ENCODE assay signal across 9 cellular contexts in genomic region chr11:95134491-95134890, GRCh38. TPM values are rescaled to one million over a fixed set of nuclear protein-coding genes. Genes with fewer than 3 reads are reported as not detected.
DNase-seq lines count a peak whose midpoint lies in the region; ATAC-seq and TF ChIP-seq lines count a peak whose summit lies in the region.
"Had no signal": no experiment of that assay in that cellular context is flagged by ENCODE, and none has a peak within 500 bp of the region (broad histone marks: within the 10 kb centered on the region; RNA-seq: fewer than 3 reads in every experiment).

No MANE protein-coding gene starts in this region.

- no peaks in the 10 kb centered on the region for H3F3A ChIP-seq in SK-N-SH (replicated peaks; ENCODE audit: insufficient read depth)

- H4K20me1 ChIP-seq in SK-N-SH (ENCODE audit: insufficient read depth), result no peaks in the 10 kb centered on the region

- peak overlapping the region; percentile 35 for H3K4me2 ChIP-seq in SK-N-SH

- H3K4me3 ChIP-seq in SK-N-SH (ENCODE audit: low read depth in 2 of 2, low read length in 1 of 2) (peak overlapping the region in 1 of 2 experiments; percentile 16; a peak in 1 of 4 replicates), skeletal muscle cell (ENCODE audit: low read depth, low read length) (no peak overlapping the region)

- CTCF ChIA-PET in SK-N-SH (lab: Yijun Ruan, JAX), result no interaction called here

- H2AFZ ChIP-seq in SK-N-SH (ENCODE audit: low read depth), result peak overlapping the region; percentile 12; the same call in 1 of the 2 replicates

- no peak for TF ChIP-seq RAD21 in SK-N-SH (IDR thresholded peaks at IDR 0.05; ENCODE audit: low read length)

- TF ChIP-seq CTCF in SK-N-SH (IDR thresholded peaks at IDR 0.05), result no peak

- peak; percentile 71 for DNase-seq in GM03348 (ENCODE audit: low spot score)
- no peak for DNase-seq in SK-N-SH
- DNase-seq in glomerular visceral epithelial cell (ENCODE audit: extremely low spot score), result peak; percentile 17
- peak; percentile 53 for DNase-seq in skeletal muscle cell (ENCODE audit: low read depth)
- DNase-seq in NCI-H526 treated with DMSO at 0.1 percent for 48 hours (lab: John Stamatoyannopoulos, UW), result no peak
- DNase-seq in NCI-H2107 (lab: John Stamatoyannopoulos, UW), result no peak
- DNase-seq in NCI-H187 treated with DMSO at 0.1 percent for 48 hours (lab: John Stamatoyannopoulos, UW), result no peak
- DNase-seq: kidney had no signal

- no peaks in the 10 kb centered on the region for H3K27me3 ChIP-seq in SK-N-SH (ENCODE audit: insufficient read depth)

- no peak for ATAC-seq in HG03108 (IDR thresholded peaks at IDR 0.05; ENCODE audit: unreplicated experiment)

- H3K36me3 ChIP-seq in SK-N-SH (replicated peaks in 1 of 2; ENCODE audit: control insufficient read depth in 1 of 2, insufficient read depth in 2 of 2, low read length in 1 of 2), result no peaks in the 10 kb centered on the region

- no peaks in the 10 kb centered on the region for H3K9me2 ChIP-seq in SK-N-SH

- peak overlapping the region; percentile 55 to 75 for H3K27ac ChIP-seq in SK-N-SH (ENCODE audit: low read depth in 2 of 2, low read length in 1 of 2)

- peaks cover 4 to 8% of the 10 kb centered on the region in 2 experiments; a peak in 3 of 4 replicates for H3K4me1 ChIP-seq in SK-N-SH (ENCODE audit: control insufficient read depth in 1 of 2, insufficient read depth in 2 of 2, low read depth in 1 of 2, low read length in 1 of 2)

- H3K79me2 ChIP-seq in SK-N-SH (ENCODE audit: insufficient read depth), result no peaks in the 10 kb centered on the region

- peak in 1 of 2 experiments; percentile 44; a peak in 1 of 4 replicates for TF ChIP-seq EP300 in SK-N-SH (IDR thresholded peaks at IDR 0.05; ENCODE audit: borderline replicate concordance in 1 of 2, low read depth in 1 of 2, low read length in 1 of 2)

- 21% methylated on average over 5 of the region's 5 CpGs for WGBS in SK-N-SH (ENCODE audit: low lambda C conversion rate)

- H3K9ac ChIP-seq in SK-N-SH, result no peak overlapping the region

- POLR2A ChIA-PET in SK-N-SH (lab: Yijun Ruan, JAX), result no interaction called here

- H3K9me3 ChIP-seq in SK-N-SH, result no peaks in the 10 kb centered on the region

TF ChIP-seq in SK-N-SH, 30 proteins besides CTCF, POLR2A, EP300 and RAD21:
- TF ChIP-seq EZH2phosphoT487 (IDR thresholded peaks at IDR 0.05; ENCODE audit: borderline replicate concordance, low read depth) (no peak), TAF1 (IDR thresholded peaks at IDR 0.05; ENCODE audit: borderline replicate concordance, low read depth, low read length) (0 out of 2 replicates have a peak, but pooled peaks have one; percentile 29), MAX (IDR thresholded peaks at IDR 0.05; ENCODE audit: low read depth) (0 out of 2 replicates have a peak, but pooled peaks have one; percentile 37), FOXJ3 (CRISPR knock-in tag; IDR thresholded peaks at IDR 0.05) (0 out of 2 replicates have a peak, but pooled peaks have one; percentile 20), POLR2AphosphoS5 (IDR thresholded peaks at IDR 0.05; ENCODE audit: low read depth, low read length) (peak; percentile 71; the same call in 1 of the 2 replicates), SIN3A (IDR thresholded peaks at IDR 0.05; ENCODE audit: borderline replicate concordance, low read depth, low read length) (0 out of 2 replicates have a peak, but pooled peaks have one; percentile 62), NFIC (IDR thresholded peaks at IDR 0.05; ENCODE audit: borderline replicate concordance) (peak; percentile 49; the same call in 1 of the 2 replicates), FOSL2 (IDR thresholded peaks at IDR 0.05; ENCODE audit: borderline replicate concordance, low read depth) (peak; percentile 86; the same call in 1 of the 2 replicates), PBX3 (IDR thresholded peaks at IDR 0.05) (peak; percentile 93), RXRA (IDR thresholded peaks at IDR 0.05; ENCODE audit: borderline replicate concordance, low read depth) (peak; percentile 10; the same call in 1 of the 2 replicates), REST (IDR thresholded peaks at IDR 0.05; ENCODE audit: low read depth, low read length) (no peak), GABPA (IDR thresholded peaks at IDR 0.05; ENCODE audit: low read depth) (no peak), TEAD4 (IDR thresholded peaks at IDR 0.05; ENCODE audit: borderline replicate concordance, insufficient read depth) (peak; percentile 35; the same call in 1 of the 2 replicates), TCF12 (IDR thresholded peaks at IDR 0.05) (peak; percentile 96), JUND (IDR thresholded peaks at IDR 0.05) (peak; percentile 82)

RNA-seq across cellular contexts. Expression of gene ENDOD1, which starts 44.8 kb away (rescaled TPM):
- polyA plus RNA-seq in SK-N-SH (2012; rRNA removed), result 15.0 and 18.4 TPM in 2 replicates
- polyA plus RNA-seq in SK-N-SH (2012; cell fraction: cytosol; rRNA removed), result 19.4 and 22.0 TPM in 2 replicates
- polyA plus RNA-seq in SK-N-SH (2012; cell fraction: nucleus; rRNA removed), result 5.5 and 8.9 TPM in 2 replicates

Comparison
In these comparisons a context has a peak if more than half of its experiments do, and no peak if none do; other contexts are left out.
1. DNase-seq: peak in GM03348 (single experiment), glomerular visceral epithelial cell (single experiment) and skeletal muscle cell (single experiment); none in SK-N-SH (single experiment), NCI-H526 treated with DMSO at 0.1 percent for 48 hours (single experiment), NCI-H2107 (single experiment) and NCI-H187 treated with DMSO at 0.1 percent for 48 hours (single experiment).